9 cellular contexts compared by ENCODE assay signal in genomic region chr12:50568338-50569155, GRCh38.
A peak's percentile ranks its signal among the peaks of the same experiment; 100 is the strongest.
DNase-seq lines count a peak whose midpoint lies in the region; ATAC-seq and TF ChIP-seq lines count a peak whose summit lies in the region.
"Had no signal": no experiment of that assay in that cellular context is flagged by ENCODE, and none has a peak within 500 bp of the region (broad histone marks: within the 10 kb centered on the region; RNA-seq: fewer than 3 reads in every experiment).

No MANE protein-coding gene starts in this region.

- DNase-seq in H4 (ENCODE audit: low spot score), result peak; percentile 32
- DNase-seq in choroid plexus epithelial cell (ENCODE audit: low read depth), result peak; percentile 41
- no peak for DNase-seq in left lobe of liver (ENCODE audit: low spot score)
- no peak for DNase-seq in NCI-H526 treated with DMSO at 0.1 percent for 48 hours (lab: John Stamatoyannopoulos, UW)
- DNase-seq in cortex of kidney (lab: John Stamatoyannopoulos, UW), result no peak
- DNase-seq in glomerular visceral epithelial cell (ENCODE audit: extremely low spot score), result no peak
- DNase-seq: T-cell had no signal

- no peaks in the 10 kb centered on the region for H3K36me3 ChIP-seq in skeletal muscle satellite cell (ENCODE audit: insufficient read depth, low read length)

- H3K4me2 ChIP-seq in skeletal muscle satellite cell (ENCODE audit: low read length), result peak overlapping the region; percentile 42

- TF ChIP-seq CTCF in choroid plexus epithelial cell (conservative IDR thresholded peaks at IDR 0.05; ENCODE audit: low read depth, low read length), result no peak

- no peaks in the 10 kb centered on the region for H3K9me3 ChIP-seq in skeletal muscle satellite cell (replicated peaks; ENCODE audit: low read length)

- no peaks in the 10 kb centered on the region for H3K27me3 ChIP-seq in skeletal muscle satellite cell (ENCODE audit: control insufficient read depth, insufficient read depth, low read length)

- ATAC-seq in left lobe of liver (peak; percentile 34), HG02571 (IDR thresholded peaks at IDR 0.05; ENCODE audit: unreplicated experiment) (no peak)
- ATAC-seq: T-cell had no signal

- peak overlapping the region; percentile 6 for H3K9ac ChIP-seq in skeletal muscle satellite cell (ENCODE audit: low read depth, low read length)

- H3K4me1 ChIP-seq in skeletal muscle satellite cell (ENCODE audit: control insufficient read depth, insufficient read depth, low read length), result peaks cover 37% of the 10 kb centered on the region

- H3K4me3 ChIP-seq in choroid plexus epithelial cell (ENCODE audit: low read depth, low read length) (no peak overlapping the region), skeletal muscle satellite cell (ENCODE audit: low read length) (no peak overlapping the region)

Comparison
In these comparisons a context has a peak if more than half of its experiments do, and no peak if none do; other contexts are left out.
1. DNase-seq: peak in H4 (single experiment) and choroid plexus epithelial cell (single experiment); none in left lobe of liver (single experiment), NCI-H526 treated with DMSO at 0.1 percent for 48 hours (single experiment), cortex of kidney (single experiment) and glomerular visceral epithelial cell (single experiment).